Comparison of ENCODE assay signal across 12 cellular contexts in the genomic region with DNA sequence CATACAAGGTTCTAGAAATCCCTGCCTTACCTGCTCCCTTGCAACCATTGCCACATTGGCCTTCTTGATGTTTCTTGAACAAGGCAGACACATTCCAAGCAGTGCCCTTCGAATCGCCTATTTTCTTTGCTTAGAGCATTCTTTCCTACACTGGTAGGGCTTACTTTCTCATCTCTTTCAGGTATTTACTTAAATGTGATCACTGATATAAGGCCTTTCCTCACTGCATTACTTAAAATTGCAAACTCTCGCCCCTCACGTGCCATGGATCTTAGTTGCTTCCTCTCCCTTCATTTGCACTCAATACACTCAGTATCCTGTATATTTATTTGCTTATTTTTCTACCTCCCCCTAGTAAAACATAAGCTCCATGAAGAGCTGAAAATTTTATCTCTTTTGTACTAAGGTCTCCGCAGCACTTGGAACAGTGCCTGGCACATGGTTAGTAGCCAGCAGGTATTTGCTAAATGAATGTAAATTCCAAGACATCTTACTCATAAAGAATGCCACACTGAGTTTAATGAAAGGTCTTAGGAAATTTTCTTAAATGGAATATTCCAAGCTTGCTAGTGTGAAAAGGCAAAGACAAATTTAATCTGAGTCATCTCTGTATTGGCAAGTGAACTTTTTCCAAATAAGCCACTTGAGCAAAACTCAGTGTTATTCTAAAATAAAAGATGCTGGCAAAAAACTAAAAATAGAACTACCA. TPM values are rescaled to one million over a fixed set of nuclear protein-coding genes. Genes with fewer than 3 reads are reported as not detected.
DNase-seq lines count a peak whose midpoint lies in the region; ATAC-seq and TF ChIP-seq lines count a peak whose summit lies in the region.
"Had no signal": no experiment of that assay in that cellular context is flagged by ENCODE, and none has a peak within 500 bp of the region (broad histone marks: within the 10 kb centered on the region; RNA-seq: fewer than 3 reads in every experiment).

No MANE protein-coding gene starts in this region.

- TF ChIP-seq POLR2A in Peyer's patch (IDR thresholded peaks at IDR 0.05): no peak

- no peak for TF ChIP-seq CTCF in epithelial cell of proximal tubule (conservative IDR thresholded peaks at IDR 0.05; ENCODE audit: low read depth, low read length)
- no peak for TF ChIP-seq CTCF in Peyer's patch (IDR thresholded peaks at IDR 0.05)

- H3K36me3 ChIP-seq in Peyer's patch: no peaks in the 10 kb centered on the region
- H3K36me3 ChIP-seq: cardiac muscle cell, suprapubic skin had no signal

- H3K4me3 ChIP-seq in epithelial cell of proximal tubule (ENCODE audit: low read depth, low read length) (no peak overlapping the region), Peyer's patch (no peak overlapping the region)
- H3K4me3 ChIP-seq: cardiac muscle cell, suprapubic skin had no signal

- H3K27ac ChIP-seq in Peyer's patch: no peak overlapping the region
- H3K27ac ChIP-seq: cardiac muscle cell, suprapubic skin had no signal

- DNase-seq in Daoy (ENCODE audit: low read depth) (peak; percentile 66), NCI-H460 (ENCODE audit: extremely low read depth, low read depth) (peak; percentile 19), epithelial cell of proximal tubule (ENCODE audit: low read depth) (peak; percentile 97), pulmonary artery endothelial cell (ENCODE audit: low read depth, low spot score) (peak; percentile 57), SKM-1 (lab: John Stamatoyannopoulos, UW; ENCODE audit: unreplicated experiment) (no peak), Peyer's patch (no peak)
- DNase-seq in stimulated activated CD4-positive, alpha-beta T cell treated with anti-CD3 and anti-CD28 coated beads, Interleukin-2, amount 100 ng/mL, for 24 hours: no peak
- DNase-seq: activated T-cell treated with anti-CD3 and anti-CD28 coated beads, Interleukin-2, amount 50 U/mL, for 48 hours; naive B cell had no signal

- no peak for ATAC-seq in GM21528 (IDR thresholded peaks at IDR 0.05; ENCODE audit: low FRiP score, unreplicated experiment)

- H3K27me3 ChIP-seq in Peyer's patch: no peaks in the 10 kb centered on the region
- H3K27me3 ChIP-seq: cardiac muscle cell, suprapubic skin had no signal

- no peaks in the 10 kb centered on the region for H3K9me3 ChIP-seq in Peyer's patch
- H3K9me3 ChIP-seq: suprapubic skin had no signal

- H3K4me1 ChIP-seq in Peyer's patch: no peaks in the 10 kb centered on the region

RNA-seq across cellular contexts. Expression of a gene that starts 42.4 kb away (rescaled TPM):
- total RNA-seq in Daoy (2014; rRNA removed; shearing (Covaris generic)): 0.57 and 5.8 TPM in 2 replicates
- total RNA-seq in NCI-H460 (2014; rRNA removed; shearing (Covaris generic)): 2.7 and 3.6 TPM in 2 replicates
- 4.3 and 5.0 TPM in 2 replicates for polyA plus RNA-seq in NCI-H460 (2014; cell fraction: nucleus; rRNA removed)
- 3.2 and 7.7 TPM in 2 replicates for total RNA-seq in epithelial cell of proximal tubule
- 0.99 and 1.4 TPM in 2 replicates for total RNA-seq in pulmonary artery endothelial cell
- 1 to 10 TPM in 2 of 4 donors, under 1 TPM in 2; 0.53 to 8.3 (median 0.95) TPM for total RNA-seq in Peyer's patch

Comparison
In these comparisons a context has a peak if more than half of its experiments do, and no peak if none do; other contexts are left out.
1. DNase-seq: peak in Daoy (single experiment), NCI-H460 (single experiment), epithelial cell of proximal tubule (single experiment) and pulmonary artery endothelial cell (single experiment); none in stimulated activated CD4-positive, alpha-beta T cell treated with anti-CD3 and anti-CD28 coated beads, Interleukin-2, amount 100 ng/mL, for 24 hours (0 of 2), SKM-1 (single experiment) and Peyer's patch (0 of 3).